In genomic region chr6:26000366-26000886, GRCh38 we compare ENCODE assay signal across 34 cellular contexts.
"Had no signal": no experiment of that assay in that cellular context is flagged by ENCODE, and none has a peak within 500 bp of the region (broad histone marks: within the 10 kb centered on the region; RNA-seq: fewer than 3 reads in every experiment).

No MANE protein-coding gene starts in this region.

- H3K27ac ChIP-seq: brain microvascular endothelial cell, PC-9, RWPE1, VCaP had no signal

- H3K4me3 ChIP-seq: PC-9 had no signal

- H3K36me3 ChIP-seq: brain microvascular endothelial cell had no signal

- ATAC-seq: activated CD8-positive, alpha-beta memory T cell treated with anti-CD3 and anti-CD28 coated beads, Interleukin-2, amount 10 ng/mL, durations not matched to agents 7 days and 5 days; activated T-cell treated with anti-CD3 and anti-CD28 coated beads, Interleukin-2, amount 50 U/mL, for 72 hours; activated T-helper 17 cell treated with anti-CD3 and anti-CD28 coated beads, Interleukin-2, amount 50 U/mL, for 72 hours; Right ventricle myocardium inferior; SK-N-SH treated with all-trans-retinoic acid at 6 μM for 48 hours; T-cell; T-helper 17 cell had no signal

- H3K27me3 ChIP-seq: brain microvascular endothelial cell had no signal

- DNase-seq: activated CD4-positive, alpha-beta memory T cell treated with anti-CD3 and anti-CD28 coated beads, Interleukin-2, amount 10 ng/mL, durations not matched to agents 7 days and 5 days; activated CD4-positive, alpha-beta T cell treated with anti-CD3 and anti-CD28 coated beads for 1 hour; activated CD4-positive, alpha-beta T cell treated with anti-CD3 and anti-CD28 coated beads for 48 hours; activated CD4-positive, CD25-positive, alpha-beta regulatory T cell; activated CD8-positive, alpha-beta memory T cell treated with anti-CD3 and anti-CD28 coated beads for 24 hours; activated CD8-positive, alpha-beta memory T cell treated with anti-CD3 and anti-CD28 coated beads, Interleukin-2, amount 10 ng/mL, durations not matched to agents 7 days and 5 days; activated effector memory CD4-positive, alpha-beta T cell treated with anti-CD3 and anti-CD28 coated beads, Interleukin-2, amount 50 U/mL, for 16 hours; activated naive CD4-positive, alpha-beta T cell; activated naive CD4-positive, alpha-beta T cell treated with anti-CD3 and anti-CD28 coated beads, Interleukin-2, amount 50 U/mL, for 16 hours; activated naive CD8-positive, alpha-beta T cell treated with anti-CD3 and anti-CD28 coated beads for 36 hours; activated T-cell treated with anti-CD3 and anti-CD28 coated beads, Interleukin-2, amount 50 U/mL, for 1 hour; activated T-cell treated with anti-CD3 and anti-CD28 coated beads, Interleukin-2, amount 50 U/mL, for 72 hours; amniotic stem cell; aorta; brain microvascular endothelial cell; central memory CD4-positive, alpha-beta T cell; NCI-H1105; NCI-H1417 treated with DMSO at 0.1 percent for 48 hours; NCI-H1930; NCI-H2081 treated with DMSO at 0.1 percent for 48 hours; NCI-H2171; NCI-H510A; NCI-H526; NCI-H748 treated with DMSO at 0.1 percent for 48 hours; NK-92 treated with Interleukin-12 subunit alpha and Interleukin-12 subunit beta, amount 100 ng/mL, for 24 hours; PC-9; SIG-M5; T-cell; T-helper 17 cell had no signal

- H3K4me2 ChIP-seq: PC-9 had no signal

- H2AFZ ChIP-seq: PC-9 had no signal
